Comparison of ENCODE assay signal across 13 cellular contexts in the genomic region with DNA sequence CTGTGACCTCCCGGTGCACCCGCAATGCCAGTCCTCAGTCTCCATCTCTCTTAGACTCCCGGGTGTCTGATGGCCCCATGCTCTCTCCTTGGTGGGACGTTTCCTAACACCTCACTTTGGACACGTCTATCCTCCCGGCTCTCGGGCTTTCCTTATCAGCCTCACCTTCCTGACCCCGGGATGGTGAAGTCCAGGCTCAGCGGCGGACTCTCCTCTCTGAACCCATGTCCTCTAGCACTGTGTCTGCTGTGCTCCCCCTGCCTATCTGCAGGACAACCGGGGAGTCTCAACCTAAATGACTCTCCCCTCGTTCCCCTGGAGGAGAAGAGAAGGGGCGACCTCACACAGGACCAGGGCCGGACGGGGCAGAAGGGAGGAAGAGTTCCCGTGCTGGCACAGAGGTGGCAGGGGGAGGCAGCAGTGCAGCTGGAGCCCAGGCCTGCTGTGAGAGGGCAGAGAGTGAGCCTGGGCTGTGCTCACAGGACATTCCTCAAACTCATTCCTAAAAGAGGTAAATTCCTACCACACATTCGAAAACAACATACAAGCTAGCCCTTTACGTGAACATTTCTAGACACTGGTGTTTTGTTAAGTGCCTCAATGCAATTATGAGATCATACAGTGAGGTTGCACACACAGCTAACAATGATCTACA. TPM values are rescaled to one million over a fixed set of nuclear protein-coding genes. Genes with fewer than 3 reads are reported as not detected.
DNase-seq lines count a peak whose midpoint lies in the region; ATAC-seq and TF ChIP-seq lines count a peak whose summit lies in the region.
"Had no signal": no experiment of that assay in that cellular context is flagged by ENCODE, and none has a peak within 500 bp of the region (broad histone marks: within the 10 kb centered on the region; RNA-seq: fewer than 3 reads in every experiment).

No MANE protein-coding gene starts in this region.

- peaks cover 7% of the 10 kb centered on the region; the same call in 1 of the 2 replicates for H3K4me1 ChIP-seq in IMR-90 (ENCODE audit: control insufficient read depth, insufficient read depth, low read length)
- H3K4me1 ChIP-seq in adrenal gland (replicated peaks in 1 of 2) = peaks cover 0 to 15% of the 10 kb centered on the region in 2 donors

- H3K27ac ChIP-seq in IMR-90 (ENCODE audit: insufficient read depth, low read length) (no peak overlapping the region), adrenal gland (no peak overlapping the region)
- H3K27ac ChIP-seq: tibial artery had no signal

- H3K23ac ChIP-seq in IMR-90 (ENCODE audit: low read depth, low read length) = no peak overlapping the region

- intact Hi-C loops in activated CD4-positive, alpha-beta T cell treated with anti-CD3 and anti-CD28 coated beads, Interleukin-2, amount 10 ng/mL, durations not matched to agents 24 days and 14 days (cut with micrococcal nuclease) = no loop called here
- intact Hi-C loops in IMR-90 (cut with micrococcal nuclease) (no loop called here), adrenal gland (cut with DNase I) (no loop called here)

- H3K14ac ChIP-seq in IMR-90 (replicated peaks; ENCODE audit: low read depth, low read length) = 0 out of 2 replicates have a peak overlapping the region, but pooled peaks have one; percentile 37

- peak overlapping the region; percentile 23; the same call in 1 of the 2 replicates for H4K5ac ChIP-seq in IMR-90 (ENCODE audit: low read depth, low read length)

- CTCF ChIA-PET in IMR-90 (lab: Yijun Ruan, JAX) = no interaction called here

- H3K56ac ChIP-seq in IMR-90 (ENCODE audit: extremely low read depth, insufficient read depth, low read length) = no peak overlapping the region

- H3K4me2 ChIP-seq in IMR-90 (ENCODE audit: low read depth, low read length) = no peak overlapping the region

- 62% methylated on average over 6 of the region's 18 CpGs; no CpG with 5 or more reads in 1 of the 2 experiments for WGBS in IMR-90 (ENCODE audit: extremely low coverage in 2 of 2, insufficient read length in 1 of 2), 2 experiments
- WGBS in adrenal gland, 4 donors = 75 to 85% (median 81%) methylated on average over 15 to 18 of the region's 18 CpGs

- peak overlapping the region; percentile 51 for H3K27ac Mint-ChIP-seq in activated CD4-positive, alpha-beta T cell treated with anti-CD3 and anti-CD28 coated beads, Interleukin-2, amount 10 ng/mL, durations not matched to agents 24 days and 14 days
- peak overlapping the region; percentile 53 for H3K27ac Mint-ChIP-seq in activated T-helper 17 cell treated with anti-CD3 and anti-CD28 coated beads, Interleukin-2, amount 50 U/mL, for 72 hours
- peak overlapping the region; percentile 51 for H3K27ac Mint-ChIP-seq in osteocyte (ENCODE audit: unreplicated experiment)

- TF ChIP-seq POLR2A in IMR-90 (IDR thresholded peaks at IDR 0.05; ENCODE audit: low read depth, low read length) (no peak), adrenal gland (IDR thresholded peaks at IDR 0.05) (no peak)

- H3K9me1 ChIP-seq in IMR-90 (ENCODE audit: insufficient read depth, low read length) = peaks cover 3% of the 10 kb centered on the region; the same call in 1 of the 2 replicates

- POLR2A ChIA-PET in IMR-90 (lab: Charles Lee; ENCODE audit: unreplicated experiment) = no interaction called here

- H3K79me1 ChIP-seq in IMR-90 (ENCODE audit: low read depth in 1 of 2, low read length in 2 of 2) = no peaks in the 10 kb centered on the region

- TF ChIP-seq CTCF in IMR-90 (conservative IDR thresholded peaks at IDR 0.05; ENCODE audit: low read depth, low read length) (no peak), osteocyte (IDR thresholded peaks at IDR 0.05) (no peak), adrenal gland (IDR thresholded peaks at IDR 0.05) (no peak)

- in situ Hi-C loops in IMR-90 (cut with MboI; ENCODE audit: low sequenced_read_pairs) = no loop called here

- peak overlapping the region in 1 of 2 experiments; percentile 22; a peak in 1 of 4 replicates for H4K8ac ChIP-seq in IMR-90 (ENCODE audit: low read depth in 2 of 2, low read length in 2 of 2)

- H2AFZ ChIP-seq in IMR-90 (replicated peaks; ENCODE audit: low read length, poor library complexity) = peak overlapping the region; percentile 70

- H2BK5ac ChIP-seq in IMR-90 (ENCODE audit: low read depth, low read length, poor library complexity, severe bottlenecking) = no peak overlapping the region

- no peak for DNase-seq in activated CD4-positive, alpha-beta T cell treated with anti-CD3 and anti-CD28 coated beads, Interleukin-2, amount 10 ng/mL, durations not matched to agents 24 days and 14 days
- no peak for DNase-seq in activated CD4-positive, alpha-beta T cell treated with anti-CD3 and anti-CD28 coated beads for 48 hours
- no peak for DNase-seq in IMR-90
- no peak for DNase-seq in osteocyte (ENCODE audit: extremely low spot score, unreplicated experiment)
- DNase-seq in left lobe of liver (ENCODE audit: low spot score) = no peak
- no peak for DNase-seq in epidermal melanocyte (ENCODE audit: insufficient read length, low spot score)
- DNase-seq in adrenal gland = no peak
- DNase-seq: ACHN, NCI-H526 treated with DMSO at 0.1 percent for 48 hours, retina, tibial artery had no signal

- H2BK20ac ChIP-seq in IMR-90 (ENCODE audit: low read depth, low read length) = peak overlapping the region; percentile 18; the same call in 1 of the 2 replicates

- no peaks in the 10 kb centered on the region for H3K9me3 Mint-ChIP-seq in activated CD4-positive, alpha-beta T cell treated with anti-CD3 and anti-CD28 coated beads, Interleukin-2, amount 10 ng/mL, durations not matched to agents 24 days and 14 days
- no peaks in the 10 kb centered on the region for H3K9me3 Mint-ChIP-seq in activated T-helper 17 cell treated with anti-CD3 and anti-CD28 coated beads, Interleukin-2, amount 50 U/mL, for 72 hours
- no peaks in the 10 kb centered on the region for H3K9me3 Mint-ChIP-seq in osteocyte (ENCODE audit: unreplicated experiment)

- peaks cover 39% of the 10 kb centered on the region for H3K4me1 Mint-ChIP-seq in activated CD4-positive, alpha-beta T cell treated with anti-CD3 and anti-CD28 coated beads, Interleukin-2, amount 10 ng/mL, durations not matched to agents 24 days and 14 days
- peaks cover 46% of the 10 kb centered on the region for H3K4me1 Mint-ChIP-seq in activated T-helper 17 cell treated with anti-CD3 and anti-CD28 coated beads, Interleukin-2, amount 50 U/mL, for 72 hours
- peaks cover 60% of the 10 kb centered on the region for H3K4me1 Mint-ChIP-seq in osteocyte (ENCODE audit: unreplicated experiment)

- no peak for TF ChIP-seq RAD21 in IMR-90 (IDR thresholded peaks at IDR 0.05; ENCODE audit: low read length)

- no peak for ATAC-seq in IMR-90 (ENCODE audit: low read depth)
- ATAC-seq in activated T-helper 17 cell treated with anti-CD3 and anti-CD28 coated beads, Interleukin-2, amount 50 U/mL, for 72 hours (replicated peaks) = no peak
- no peak for ATAC-seq in left lobe of liver

- H3K27me3 Mint-ChIP-seq in activated CD4-positive, alpha-beta T cell treated with anti-CD3 and anti-CD28 coated beads, Interleukin-2, amount 10 ng/mL, durations not matched to agents 24 days and 14 days = no peaks in the 10 kb centered on the region
- H3K27me3 Mint-ChIP-seq in activated T-helper 17 cell treated with anti-CD3 and anti-CD28 coated beads, Interleukin-2, amount 50 U/mL, for 72 hours = no peaks in the 10 kb centered on the region
- no peaks in the 10 kb centered on the region for H3K27me3 Mint-ChIP-seq in osteocyte (ENCODE audit: unreplicated experiment)

- H3K27me3 ChIP-seq in IMR-90 (ENCODE audit: control insufficient read depth, insufficient read depth, low read length) = no peaks in the 10 kb centered on the region
- H3K27me3 ChIP-seq in adrenal gland = no peaks in the 10 kb centered on the region
- H3K27me3 ChIP-seq: tibial artery had no signal

- peak overlapping the region; percentile 22 for H3K18ac ChIP-seq in IMR-90 (ENCODE audit: low read depth, low read length)

- H3K9me3 ChIP-seq in IMR-90 (ENCODE audit: control insufficient read depth, insufficient read depth, low read length) = no peaks in the 10 kb centered on the region
- no peaks in the 10 kb centered on the region for H3K9me3 ChIP-seq in adrenal gland (replicated peaks in 1 of 3)
- H3K9me3 ChIP-seq: tibial artery had no signal

- BruUV-seq in IMR-90 (replicated peaks; lab: Mats Ljungman, UMichigan) = no TSS peak

- H3K4me3 ChIP-seq in IMR-90 (ENCODE audit: insufficient read depth, low read depth, low read length) = no peak overlapping the region
- H3K4me3 ChIP-seq in adrenal gland = no peak overlapping the region
- H3K4me3 ChIP-seq: lung, tibial artery had no signal

- dilution Hi-C loops in IMR-90 (cut with HindIII; ENCODE audit: low sequenced_read_pairs, unreplicated experiment) = no loop called here

- peak overlapping the region; percentile 32; the same call in 1 of the 2 replicates for H2AK5ac ChIP-seq in IMR-90 (ENCODE audit: low read depth, low read length)

- no peaks in the 10 kb centered on the region for H4K20me1 ChIP-seq in IMR-90 (ENCODE audit: insufficient read depth, low read length)

- no peak overlapping the region for H3K9ac ChIP-seq in IMR-90 (ENCODE audit: low read depth, low read length)

- H2BK120ac ChIP-seq in IMR-90 (ENCODE audit: low read depth, low read length) = peak overlapping the region; percentile 22

- H3K4me3 Mint-ChIP-seq in activated CD4-positive, alpha-beta T cell treated with anti-CD3 and anti-CD28 coated beads, Interleukin-2, amount 10 ng/mL, durations not matched to agents 24 days and 14 days = no peak overlapping the region
- no peak overlapping the region for H3K4me3 Mint-ChIP-seq in activated T-helper 17 cell treated with anti-CD3 and anti-CD28 coated beads, Interleukin-2, amount 50 U/mL, for 72 hours
- H3K4me3 Mint-ChIP-seq in osteocyte (ENCODE audit: unreplicated experiment) = no peak overlapping the region

- no peak overlapping the region; the same call in 2 of the 3 replicates for H2BK15ac ChIP-seq in IMR-90 (ENCODE audit: low read depth, low read length)

- H3K36me3 Mint-ChIP-seq in activated CD4-positive, alpha-beta T cell treated with anti-CD3 and anti-CD28 coated beads, Interleukin-2, amount 10 ng/mL, durations not matched to agents 24 days and 14 days (ENCODE audit: low read depth) = peaks cover 61% of the 10 kb centered on the region
- peaks cover 70% of the 10 kb centered on the region for H3K36me3 Mint-ChIP-seq in activated T-helper 17 cell treated with anti-CD3 and anti-CD28 coated beads, Interleukin-2, amount 50 U/mL, for 72 hours (ENCODE audit: low read depth)
- H3K36me3 Mint-ChIP-seq in osteocyte (ENCODE audit: unreplicated experiment) = no peaks in the 10 kb centered on the region

- no peaks in the 10 kb centered on the region for H3K36me3 ChIP-seq in IMR-90 (ENCODE audit: control insufficient read depth, insufficient read depth, low read length)
- H3K36me3 ChIP-seq in adrenal gland (replicated peaks in 1 of 2) = no peaks in the 10 kb centered on the region
- H3K36me3 ChIP-seq: tibial artery had no signal

- H3K4ac ChIP-seq in IMR-90 (ENCODE audit: low read depth, low read length) = peak overlapping the region; percentile 56

- no peak overlapping the region for H2AK9ac ChIP-seq in IMR-90 (replicated peaks; ENCODE audit: low read depth, low read length, poor library complexity)

- no peak overlapping the region for H4K91ac ChIP-seq in IMR-90 (ENCODE audit: insufficient read depth, low read depth, low read length)

RNA-seq across cellular contexts. Expression of a gene that starts 41.9 kb away (rescaled TPM):
- 60.2 and 63.1 TPM in 2 replicates for total RNA-seq in activated CD4-positive, alpha-beta T cell treated with anti-CD3 and anti-CD28 coated beads, Interleukin-2, amount 10 ng/mL, durations not matched to agents 24 days and 14 days
- 0.90 and 1.4 TPM in 2 replicates for total RNA-seq in IMR-90 (2012; rRNA removed)
- polyA plus RNA-seq in IMR-90 (2012; rRNA removed) = 0.72 and 0.75 TPM in 2 replicates
- 0.52 and 0.82 TPM in 2 replicates for polyA plus RNA-seq in IMR-90 (2012; cell fraction: cytosol; rRNA removed)
- polyA plus RNA-seq in IMR-90 (2012; cell fraction: nucleus; rRNA removed; ENCODE audit: low replicate concordance) = 1.2 and 2.2 TPM in 2 replicates
- total RNA-seq in activated T-helper 17 cell treated with anti-CD3 and anti-CD28 coated beads, Interleukin-2, amount 50 U/mL, for 72 hours = 10 to 100 TPM; 55.7 to 66.5 TPM
- 13.8 and 18.6 TPM in 2 replicates for total RNA-seq in osteocyte
- 24.1 TPM for total RNA-seq in left lobe of liver
- 10 to 100 TPM; 11.2 to 23.7 (median 16.0) TPM for total RNA-seq in adrenal gland
- polyA plus RNA-seq in adrenal gland = 1 to 10 TPM; 3.5 to 7.6 (median 6.2) TPM
